ENCODE assay signal across 13 cellular contexts in genomic region chr16:81137012-81137335, GRCh38. TPM values are rescaled to one million over a fixed set of nuclear protein-coding genes. Genes with fewer than 3 reads are reported as not detected.
DNase-seq lines count a peak whose midpoint lies in the region; ATAC-seq and TF ChIP-seq lines count a peak whose summit lies in the region.
"Had no signal": no experiment of that assay in that cellular context is flagged by ENCODE, and none has a peak within 500 bp of the region (broad histone marks: within the 10 kb centered on the region; RNA-seq: fewer than 3 reads in every experiment).

No MANE protein-coding gene starts in this region.

- H3K27ac ChIP-seq in brain microvascular endothelial cell (no peak overlapping the region), substantia nigra (ENCODE audit: low read depth, low read length, poor library complexity, severe bottlenecking) (peak overlapping the region; percentile 69)

- no peak overlapping the region for H3K4me3 Mint-ChIP-seq in activated T-helper 1 cell treated with anti-CD3 and anti-CD28 coated beads, Interleukin-12 subunit alpha, Interleukin-12 subunit beta, Interleukin-2, Interleukin-4 antibody, amounts not matched to agents 30 ng/mL and 10 ng/mL and 1 ng/mL, durations not matched to agents 14 hours and 24 hours and 36 hours
- H3K4me3 Mint-ChIP-seq: activated naive CD8-positive, alpha-beta T cell treated with anti-CD3 and anti-CD28 coated beads, Interleukin-2, amount 50 U/mL, for 24 hours; CD4-positive, alpha-beta memory T cell had no signal

- no peaks in the 10 kb centered on the region for H3K36me3 ChIP-seq in brain microvascular endothelial cell (replicated peaks)

- no peaks in the 10 kb centered on the region for H3K4me1 Mint-ChIP-seq in activated T-helper 1 cell treated with anti-CD3 and anti-CD28 coated beads, Interleukin-12 subunit alpha, Interleukin-12 subunit beta, Interleukin-2, Interleukin-4 antibody, amounts not matched to agents 30 ng/mL and 10 ng/mL and 1 ng/mL, durations not matched to agents 14 hours and 24 hours and 36 hours (ENCODE audit: low read depth)
- H3K4me1 Mint-ChIP-seq: activated naive CD8-positive, alpha-beta T cell treated with anti-CD3 and anti-CD28 coated beads, Interleukin-2, amount 50 U/mL, for 24 hours; CD4-positive, alpha-beta memory T cell had no signal

- no peaks in the 10 kb centered on the region for H3K27me3 ChIP-seq in brain microvascular endothelial cell (replicated peaks)

- in situ Hi-C loops in brain microvascular endothelial cell (cut with HindIII; ENCODE audit: low pct_ligation_motif_present, low sequenced_read_pairs), result no loop called here

- intact Hi-C loops in activated T-helper 1 cell treated with anti-CD3 and anti-CD28 coated beads, Interleukin-12 subunit alpha, Interleukin-12 subunit beta, Interleukin-2, Interleukin-4 antibody, amounts not matched to agents 30 ng/mL and 10 ng/mL and 1 ng/mL, durations not matched to agents 14 hours and 24 hours and 36 hours (cut with micrococcal nuclease), result no loop called here

- no peak for TF ChIP-seq CTCF in brain microvascular endothelial cell (IDR thresholded peaks at IDR 0.05; ENCODE audit: low read depth, low read length, missing control alignments)

- DNase-seq in H4 (ENCODE audit: low spot score) (peak; percentile 56), brain microvascular endothelial cell (peak; percentile 18), islet precursor cell (peak; percentile 69), substantia nigra (lab: John Stamatoyannopoulos, UW) (peak in 13 of 49 donors; percentile 6 to 42 (median 26)), kidney glomerular epithelial cell (lab: John Stamatoyannopoulos, UW) (no peak)
- DNase-seq in activated T-helper 1 cell treated with anti-CD3 and anti-CD28 coated beads, Interleukin-12 subunit alpha, Interleukin-12 subunit beta, Interleukin-2, Interleukin-4 antibody, amounts not matched to agents 30 ng/mL and 10 ng/mL and 1 ng/mL, durations not matched to agents 14 hours and 24 hours and 36 hours (ENCODE audit: low spot score), result no peak
- DNase-seq: activated naive CD8-positive, alpha-beta T cell treated with anti-CD3 and anti-CD28 coated beads, Interleukin-2, amount 50 U/mL, for 24 hours; CD4-positive, alpha-beta memory T cell; stimulated activated CD4-positive, alpha-beta T cell treated with anti-CD3 and anti-CD28 coated beads, Interleukin-4, amount 100 ng/mL, for 24 hours; stimulated activated naive CD4-positive, alpha-beta T cell treated with Interleukin-2 at 50 U/mL for 16 hours had no signal

- no peak overlapping the region for H3K27ac Mint-ChIP-seq in activated T-helper 1 cell treated with anti-CD3 and anti-CD28 coated beads, Interleukin-12 subunit alpha, Interleukin-12 subunit beta, Interleukin-2, Interleukin-4 antibody, amounts not matched to agents 30 ng/mL and 10 ng/mL and 1 ng/mL, durations not matched to agents 14 hours and 24 hours and 36 hours
- H3K27ac Mint-ChIP-seq: activated naive CD8-positive, alpha-beta T cell treated with anti-CD3 and anti-CD28 coated beads, Interleukin-2, amount 50 U/mL, for 24 hours; CD4-positive, alpha-beta memory T cell had no signal

- no peak for ATAC-seq in GM21723 (IDR thresholded peaks at IDR 0.05; ENCODE audit: unreplicated experiment)
- ATAC-seq in HG02885 (IDR thresholded peaks at IDR 0.05; ENCODE audit: poor library complexity, unreplicated experiment), result no peak
- ATAC-seq: activated naive CD8-positive, alpha-beta T cell treated with anti-CD3 and anti-CD28 coated beads, Interleukin-2, amount 50 U/mL, for 24 hours; Panc1 had no signal

- H3K27me3 Mint-ChIP-seq in activated T-helper 1 cell treated with anti-CD3 and anti-CD28 coated beads, Interleukin-12 subunit alpha, Interleukin-12 subunit beta, Interleukin-2, Interleukin-4 antibody, amounts not matched to agents 30 ng/mL and 10 ng/mL and 1 ng/mL, durations not matched to agents 14 hours and 24 hours and 36 hours (ENCODE audit: insufficient read depth), result no peaks in the 10 kb centered on the region
- H3K27me3 Mint-ChIP-seq: activated naive CD8-positive, alpha-beta T cell treated with anti-CD3 and anti-CD28 coated beads, Interleukin-2, amount 50 U/mL, for 24 hours had no signal

- no peaks in the 10 kb centered on the region for H3K36me3 Mint-ChIP-seq in activated T-helper 1 cell treated with anti-CD3 and anti-CD28 coated beads, Interleukin-12 subunit alpha, Interleukin-12 subunit beta, Interleukin-2, Interleukin-4 antibody, amounts not matched to agents 30 ng/mL and 10 ng/mL and 1 ng/mL, durations not matched to agents 14 hours and 24 hours and 36 hours (ENCODE audit: low read depth)
- H3K36me3 Mint-ChIP-seq: CD4-positive, alpha-beta memory T cell had no signal

- H3K9me3 Mint-ChIP-seq in activated T-helper 1 cell treated with anti-CD3 and anti-CD28 coated beads, Interleukin-12 subunit alpha, Interleukin-12 subunit beta, Interleukin-2, Interleukin-4 antibody, amounts not matched to agents 30 ng/mL and 10 ng/mL and 1 ng/mL, durations not matched to agents 14 hours and 24 hours and 36 hours, result no peaks in the 10 kb centered on the region
- H3K9me3 Mint-ChIP-seq: activated naive CD8-positive, alpha-beta T cell treated with anti-CD3 and anti-CD28 coated beads, Interleukin-2, amount 50 U/mL, for 24 hours; CD4-positive, alpha-beta memory T cell had no signal

- H3K4me3 ChIP-seq in brain microvascular endothelial cell (ENCODE audit: low read depth, low read length), result no peak overlapping the region

RNA-seq across cellular contexts. Expression of gene GCSH, which starts 40.8 kb away (rescaled TPM):
- total RNA-seq in H4 (2014; rRNA removed; shearing (Covaris generic)), result 38.5 and 50.2 TPM in 2 replicates
- total RNA-seq in activated T-helper 1 cell treated with anti-CD3 and anti-CD28 coated beads, Interleukin-12 subunit alpha, Interleukin-12 subunit beta, Interleukin-2, Interleukin-4 antibody, amounts not matched to agents 30 ng/mL and 10 ng/mL and 1 ng/mL, durations not matched to agents 14 hours and 24 hours and 36 hours, result 16.5 and 19.1 TPM in 2 replicates

RNA-seq across cellular contexts. Expression of gene C16orf46, which starts 59.9 kb away (rescaled TPM):
- total RNA-seq in H4 (2014; rRNA removed; shearing (Covaris generic)), result 0.48 and 0.80 TPM in 2 replicates
- 0.32 and 0.41 TPM in 2 replicates for total RNA-seq in activated T-helper 1 cell treated with anti-CD3 and anti-CD28 coated beads, Interleukin-12 subunit alpha, Interleukin-12 subunit beta, Interleukin-2, Interleukin-4 antibody, amounts not matched to agents 30 ng/mL and 10 ng/mL and 1 ng/mL, durations not matched to agents 14 hours and 24 hours and 36 hours

Comparison
In these comparisons a context has a peak if more than half of its experiments do, and no peak if none do; other contexts are left out.
1. DNase-seq: peak in H4 (single experiment), brain microvascular endothelial cell (single experiment) and islet precursor cell (single experiment); none in kidney glomerular epithelial cell (single experiment) and activated T-helper 1 cell treated with anti-CD3 and anti-CD28 coated beads, Interleukin-12 subunit alpha, Interleukin-12 subunit beta, Interleukin-2, Interleukin-4 antibody, amounts not matched to agents 30 ng/mL and 10 ng/mL and 1 ng/mL, durations not matched to agents 14 hours and 24 hours and 36 hours (single experiment).